ENCODE assay signal across 23 cellular contexts in the genomic region with DNA sequence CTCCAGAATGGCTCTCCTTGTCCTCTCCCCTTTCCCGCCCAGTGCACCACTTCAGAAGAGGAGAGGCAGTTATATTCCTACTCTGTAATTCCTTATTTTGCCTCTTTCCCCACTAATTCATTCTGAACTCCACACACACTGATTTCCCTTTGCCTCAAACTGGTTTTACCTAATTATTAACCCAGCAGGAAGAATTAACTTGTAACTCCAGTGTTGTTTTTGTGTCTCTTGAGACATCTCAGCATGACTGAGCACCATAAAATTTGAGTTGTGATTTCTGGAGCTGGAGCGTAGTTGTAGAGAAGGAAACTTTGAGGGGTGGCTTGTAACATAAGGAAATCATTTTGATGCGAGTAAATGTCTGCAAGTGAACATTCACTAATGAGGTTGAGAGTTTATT.
DNase-seq lines count a peak whose midpoint lies in the region; TF ChIP-seq lines count a peak whose summit lies in the region.
"Had no signal": no experiment of that assay in that cellular context is flagged by ENCODE, and none has a peak within 500 bp of the region (broad histone marks: within the 10 kb centered on the region; RNA-seq: fewer than 3 reads in every experiment).

No MANE protein-coding gene starts in this region.

- WGBS in smooth muscle cell (ENCODE audit: low lambda C conversion rate): 72% methylated on average over 3 of the region's 3 CpGs

- peak overlapping the region; percentile 78 for H2AFZ ChIP-seq in smooth muscle cell (ENCODE audit: low read depth)
- H2AFZ ChIP-seq: GM23248, PC-9 had no signal

- H3K9ac ChIP-seq in smooth muscle cell (ENCODE audit: low read depth): no peak overlapping the region
- H3K9ac ChIP-seq: GM23248 had no signal

- DNase-seq in Calu3 (no peak), kidney epithelial cell (ENCODE audit: low read depth) (peak; percentile 61), nephron progenitor cell (no peak), smooth muscle cell (lab: John Stamatoyannopoulos, UW; ENCODE audit: unreplicated experiment) (no peak), SK-N-DZ (ENCODE audit: low spot score) (no peak), NCI-H524 (lab: John Stamatoyannopoulos, UW) (no peak)
- DNase-seq in activated naive CD4-positive, alpha-beta T cell treated with anti-CD3 and anti-CD28 coated beads, Interleukin-2, amount 10 ng/mL, durations not matched to agents 7 days and 5 days: no peak
- DNase-seq: C1 segment of cervical spinal cord; CD4-positive, alpha-beta memory T cell; COR-L47; DMS79 treated with DMSO at 0.1 percent for 48 hours; GF-D8; GM23248; H9; MV-4-11; NCI-H1105; NCI-H2029; NCI-H446; NCI-H526 treated with DMSO at 0.1 percent for 48 hours; PC-9; Right ventricle myocardium superior had no signal

- H3K27ac Mint-ChIP-seq in Calu3 (ENCODE audit: unreplicated experiment) (peak overlapping the region; percentile 56), nephron progenitor cell (peak overlapping the region; percentile 3)
- no peak overlapping the region for H3K27ac Mint-ChIP-seq in activated naive CD4-positive, alpha-beta T cell treated with anti-CD3 and anti-CD28 coated beads, Interleukin-2, amount 10 ng/mL, durations not matched to agents 7 days and 5 days
- H3K27ac Mint-ChIP-seq: CD4-positive, alpha-beta memory T cell had no signal

- H4K20me1 ChIP-seq in smooth muscle cell (ENCODE audit: low read depth): no peaks in the 10 kb centered on the region

- no peak overlapping the region for H3K27ac ChIP-seq in smooth muscle cell (ENCODE audit: low read depth)
- H3K27ac ChIP-seq: GM23248, PC-9, SJSA1 had no signal

- H3K27me3 ChIP-seq in kidney epithelial cell (ENCODE audit: control insufficient read depth, insufficient read depth, low read length) (no peaks in the 10 kb centered on the region), smooth muscle cell (ENCODE audit: low read depth) (no peaks in the 10 kb centered on the region)
- H3K27me3 ChIP-seq: SJSA1 had no signal

- H3K9me3 Mint-ChIP-seq in Calu3 (ENCODE audit: low read depth, unreplicated experiment): no peaks in the 10 kb centered on the region
- H3K9me3 Mint-ChIP-seq in nephron progenitor cell: no peaks in the 10 kb centered on the region
- H3K9me3 Mint-ChIP-seq in activated naive CD4-positive, alpha-beta T cell treated with anti-CD3 and anti-CD28 coated beads, Interleukin-2, amount 10 ng/mL, durations not matched to agents 7 days and 5 days: no peaks in the 10 kb centered on the region
- H3K9me3 Mint-ChIP-seq: H9 had no signal

- H3K36me3 ChIP-seq in kidney epithelial cell (ENCODE audit: control insufficient read depth, insufficient read depth, low read length): no peaks in the 10 kb centered on the region
- no peaks in the 10 kb centered on the region for H3K36me3 ChIP-seq in smooth muscle cell (ENCODE audit: low read depth)
- H3K36me3 ChIP-seq: SJSA1 had no signal

- H3K36me3 Mint-ChIP-seq in Calu3 (ENCODE audit: insufficient read depth, unreplicated experiment) (no peaks in the 10 kb centered on the region), nephron progenitor cell (ENCODE audit: low read depth) (no peaks in the 10 kb centered on the region)
- H3K36me3 Mint-ChIP-seq in activated naive CD4-positive, alpha-beta T cell treated with anti-CD3 and anti-CD28 coated beads, Interleukin-2, amount 10 ng/mL, durations not matched to agents 7 days and 5 days: no peaks in the 10 kb centered on the region
- H3K36me3 Mint-ChIP-seq: CD4-positive, alpha-beta memory T cell had no signal

- H3K4me1 ChIP-seq in smooth muscle cell (ENCODE audit: low read depth): peaks cover 17% of the 10 kb centered on the region

- H3K4me2 ChIP-seq in smooth muscle cell: no peak overlapping the region
- H3K4me2 ChIP-seq: PC-9 had no signal

- no peaks in the 10 kb centered on the region for H3K9me3 ChIP-seq in smooth muscle cell (replicated peaks; ENCODE audit: low read depth)
- H3K9me3 ChIP-seq: SJSA1 had no signal

- CTCF ChIA-PET in Calu3 (lab: Charles Lee): no interaction called here
- CTCF ChIA-PET in activated naive CD4-positive, alpha-beta T cell treated with anti-CD3 and anti-CD28 coated beads, Interleukin-2, amount 10 ng/mL, durations not matched to agents 7 days and 5 days (lab: Charles Lee): no interaction called here

- no peaks in the 10 kb centered on the region for H3K27me3 Mint-ChIP-seq in Calu3 (ENCODE audit: unreplicated experiment)
- H3K27me3 Mint-ChIP-seq in nephron progenitor cell (ENCODE audit: low read depth, poor library complexity): peaks cover 3% of the 10 kb centered on the region
- H3K27me3 Mint-ChIP-seq in activated naive CD4-positive, alpha-beta T cell treated with anti-CD3 and anti-CD28 coated beads, Interleukin-2, amount 10 ng/mL, durations not matched to agents 7 days and 5 days: no peaks in the 10 kb centered on the region
- H3K27me3 Mint-ChIP-seq: CD4-positive, alpha-beta memory T cell had no signal

- H3F3A ChIP-seq in smooth muscle cell (ENCODE audit: low read depth): peaks cover 5% of the 10 kb centered on the region

- H3K4me3 Mint-ChIP-seq in Calu3 (ENCODE audit: low read depth, unreplicated experiment): peak overlapping the region; percentile 13
- no peak overlapping the region for H3K4me3 Mint-ChIP-seq in nephron progenitor cell
- no peak overlapping the region for H3K4me3 Mint-ChIP-seq in activated naive CD4-positive, alpha-beta T cell treated with anti-CD3 and anti-CD28 coated beads, Interleukin-2, amount 10 ng/mL, durations not matched to agents 7 days and 5 days
- H3K4me3 Mint-ChIP-seq: CD4-positive, alpha-beta memory T cell; H9 had no signal

- no TSS peak for BruUV-seq in Calu3 (replicated peaks; lab: Mats Ljungman, UMichigan)

- intact Hi-C loops in Calu3 (cut with micrococcal nuclease; ENCODE audit: unreplicated experiment): no loop called here

- H3K79me2 ChIP-seq in smooth muscle cell (ENCODE audit: low read depth): no peaks in the 10 kb centered on the region

- TF ChIP-seq CTCF in Calu3 (IDR thresholded peaks at IDR 0.05; ENCODE audit: unreplicated experiment) (no peak), kidney epithelial cell (IDR thresholded peaks at IDR 0.05; ENCODE audit: insufficient read depth, low read length, poor library complexity, severe bottlenecking) (no peak), nephron progenitor cell (IDR thresholded peaks at IDR 0.05) (no peak), smooth muscle cell (IDR thresholded peaks at IDR 0.05; ENCODE audit: borderline replicate concordance, insufficient read depth, poor library complexity, severe bottlenecking) (no peak)

- H3K4me3 ChIP-seq in kidney epithelial cell (ENCODE audit: low read depth, low read length) (no peak overlapping the region), smooth muscle cell (no peak overlapping the region)
- H3K4me3 ChIP-seq: GM23248, K562, PC-9, SJSA1 had no signal

- H3K4me1 Mint-ChIP-seq in Calu3 (ENCODE audit: low read depth, unreplicated experiment): peaks cover 17% of the 10 kb centered on the region
- H3K4me1 Mint-ChIP-seq in nephron progenitor cell: peaks cover 45% of the 10 kb centered on the region
- no peaks in the 10 kb centered on the region for H3K4me1 Mint-ChIP-seq in activated naive CD4-positive, alpha-beta T cell treated with anti-CD3 and anti-CD28 coated beads, Interleukin-2, amount 10 ng/mL, durations not matched to agents 7 days and 5 days
- H3K4me1 Mint-ChIP-seq: CD4-positive, alpha-beta memory T cell had no signal
